ENCODE assay signal across 25 cellular contexts in the genomic region with DNA sequence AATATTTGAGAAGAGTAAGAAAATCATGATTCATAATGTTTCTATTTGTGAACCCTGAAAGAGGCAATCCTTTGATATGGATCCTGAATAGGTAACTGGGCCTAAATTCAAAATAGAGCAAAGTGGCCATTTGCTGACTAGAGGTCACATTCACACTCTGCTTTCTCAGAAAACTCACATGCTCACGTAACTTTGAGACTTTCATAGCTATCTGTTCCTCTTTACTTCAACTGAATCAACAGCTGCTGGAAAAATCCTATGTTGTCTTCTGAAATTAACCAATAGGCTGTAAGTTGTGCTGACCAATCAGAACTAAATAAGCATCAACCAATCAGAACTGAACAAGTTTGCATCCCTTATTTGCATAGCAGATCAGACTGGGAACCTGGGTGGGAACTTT.
"Had no signal": no experiment of that assay in that cellular context is flagged by ENCODE, and none has a peak within 500 bp of the region (broad histone marks: within the 10 kb centered on the region; RNA-seq: fewer than 3 reads in every experiment).

No MANE protein-coding gene starts in this region.

- H3K4me1 Mint-ChIP-seq: activated CD4-positive, alpha-beta T cell treated with anti-CD3 and anti-CD28 coated beads, Interleukin-2, amount 10 ng/mL, durations not matched to agents 7 days and 5 days; activated naive CD4-positive, alpha-beta T cell treated with anti-CD3 and anti-CD28 coated beads, Interleukin-2, amount 50 U/mL, for 24 hours; naive B cell; neural crest cell had no signal

- H3K9me3 ChIP-seq: adrenal gland, gastrocnemius medialis, heart left ventricle, left lung, prostate gland, right atrium auricular region, thyroid gland had no signal

- H3K9me3 Mint-ChIP-seq: activated CD4-positive, alpha-beta T cell treated with anti-CD3 and anti-CD28 coated beads, Interleukin-2, amount 10 ng/mL, durations not matched to agents 7 days and 5 days; activated naive CD4-positive, alpha-beta T cell treated with anti-CD3 and anti-CD28 coated beads, Interleukin-2, amount 50 U/mL, for 24 hours; neural crest cell had no signal

- H3K36me3 ChIP-seq: adrenal gland, gastrocnemius medialis, heart left ventricle, left lung, prostate gland, right atrium auricular region, thyroid gland had no signal

- ATAC-seq: activated CD4-positive, CD25-positive, alpha-beta regulatory T cell treated with anti-CD3 and anti-CD28 coated beads, Interleukin-2, amount 50 U/mL, for 24 hours; activated CD8-positive, alpha-beta T cell treated with anti-CD3 and anti-CD28 coated beads, Interleukin-2, amount 10 ng/mL, durations not matched to agents 7 days and 5 days; esophagus mucosa; gastrocnemius medialis had no signal

- H3K27ac ChIP-seq: adrenal gland, gastrocnemius medialis, heart left ventricle, prostate gland, right atrium auricular region had no signal

- H3K4me3 Mint-ChIP-seq: activated CD4-positive, alpha-beta T cell treated with anti-CD3 and anti-CD28 coated beads, Interleukin-2, amount 10 ng/mL, durations not matched to agents 7 days and 5 days; activated CD8-positive, alpha-beta T cell treated with anti-CD3 and anti-CD28 coated beads, Interleukin-2, amount 10 ng/mL, durations not matched to agents 7 days and 5 days; activated naive CD4-positive, alpha-beta T cell treated with anti-CD3 and anti-CD28 coated beads, Interleukin-2, amount 50 U/mL, for 24 hours; naive B cell; neural crest cell had no signal

- H3K4me1 ChIP-seq: adrenal gland, gastrocnemius medialis, prostate gland, right atrium auricular region had no signal

- H3K27ac Mint-ChIP-seq: activated CD4-positive, alpha-beta T cell treated with anti-CD3 and anti-CD28 coated beads, Interleukin-2, amount 10 ng/mL, durations not matched to agents 7 days and 5 days; activated CD8-positive, alpha-beta T cell treated with anti-CD3 and anti-CD28 coated beads, Interleukin-2, amount 10 ng/mL, durations not matched to agents 7 days and 5 days; activated naive CD4-positive, alpha-beta T cell treated with anti-CD3 and anti-CD28 coated beads, Interleukin-2, amount 50 U/mL, for 24 hours; naive B cell had no signal

- DNase-seq: activated CD4-positive, alpha-beta T cell treated with anti-CD3 and anti-CD28 coated beads, Interleukin-2, amount 10 ng/mL, durations not matched to agents 7 days and 5 days; activated CD8-positive, alpha-beta memory T cell treated with anti-CD3 and anti-CD28 coated beads, Interleukin-2, amount 50 U/mL, for 4 hours; activated CD8-positive, alpha-beta T cell treated with anti-CD3 and anti-CD28 coated beads, Interleukin-2, amount 10 ng/mL, durations not matched to agents 7 days and 5 days; activated gamma-delta T cell; activated T-cell treated with anti-CD3 and anti-CD28 coated beads, Interleukin-2, amount 50 U/mL, for 48 hours; adrenal gland; cerebellar nuclear complex; cortex of kidney; effector CD4-positive, alpha-beta T cell; gastrocnemius medialis; heart left ventricle; left lung; mammary epithelial cell; naive B cell; stimulated activated CD4-positive, alpha-beta T cell treated with anti-CD3 and anti-CD28 coated beads, Interleukin-12 subunit alpha, Interleukin-12 subunit beta, amount 100 ng/mL, for 4 hours; stimulated activated CD4-positive, alpha-beta T cell treated with anti-CD3 and anti-CD28 coated beads, Interleukin-1b, Interleukin-23, amount 100 ng/mL, for 48 hours; stimulated activated CD8-positive, alpha-beta memory T cell treated with anti-CD3 and anti-CD28 coated beads, Interleukin-4, amount 100 ng/mL, for 48 hours; stimulated activated naive CD4-positive, alpha-beta T cell; thyroid gland had no signal

- H3K27me3 Mint-ChIP-seq: activated CD4-positive, alpha-beta T cell treated with anti-CD3 and anti-CD28 coated beads, Interleukin-2, amount 10 ng/mL, durations not matched to agents 7 days and 5 days; naive B cell had no signal

- H3K36me3 Mint-ChIP-seq: activated naive CD4-positive, alpha-beta T cell treated with anti-CD3 and anti-CD28 coated beads, Interleukin-2, amount 50 U/mL, for 24 hours; naive B cell had no signal

- H3K27me3 ChIP-seq: adrenal gland, gastrocnemius medialis, heart left ventricle, left lung, right atrium auricular region, thyroid gland had no signal

- H3K4me3 ChIP-seq: adrenal gland, gastrocnemius medialis, heart left ventricle, left lung, prostate gland, right atrium auricular region, thyroid gland had no signal
